9 cellular contexts compared by ENCODE assay signal in the genomic region with DNA sequence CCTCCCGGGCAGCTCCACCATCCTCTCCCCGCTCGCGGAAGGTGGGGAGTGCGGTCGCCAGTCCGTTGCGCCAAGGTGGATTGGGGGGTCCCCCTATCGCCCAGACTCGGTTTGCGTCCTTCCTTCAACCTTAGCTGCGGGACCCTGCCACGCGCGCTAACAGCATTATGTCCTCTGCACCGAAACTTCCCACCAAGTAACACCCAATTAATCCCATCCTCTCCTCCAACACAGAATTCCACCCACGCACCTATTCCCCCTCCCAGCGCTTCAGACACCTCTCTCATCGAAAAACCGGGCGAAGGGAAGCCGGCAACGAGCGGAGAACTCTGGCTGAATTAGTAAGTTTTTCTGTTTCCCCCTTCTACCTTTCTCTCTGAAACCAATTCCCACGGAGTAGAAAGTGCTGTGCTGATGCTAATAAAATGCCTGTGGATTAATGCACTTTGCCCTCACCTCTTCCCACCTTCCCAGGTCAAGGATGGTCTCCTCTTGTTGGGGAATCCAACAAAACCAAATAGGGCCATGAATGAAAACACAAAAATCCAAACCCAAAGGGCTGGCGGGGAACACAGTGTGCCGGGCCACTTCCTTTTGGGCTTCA. TPM values are rescaled to one million over a fixed set of nuclear protein-coding genes. Genes with fewer than 3 reads are reported as not detected.
DNase-seq lines count a peak whose midpoint lies in the region; ATAC-seq, FAIRE-seq and TF ChIP-seq lines count a peak whose summit lies in the region.
"Had no signal": no experiment of that assay in that cellular context is flagged by ENCODE, and none has a peak within 500 bp of the region (broad histone marks: within the 10 kb centered on the region; RNA-seq: fewer than 3 reads in every experiment).

No MANE protein-coding gene starts in this region.

- CTCF ChIA-PET in MCF 10A (lab: Yijun Ruan, JAX) = interaction anchor here (0.6 to 5.8 kb wide), 11 partner anchors 8 to 795 kb away, joined by 3 to 57 read pairs (median 6); no protein-coding TSS in a partner anchor
- CTCF ChIA-PET in activated naive CD4-positive, alpha-beta T cell treated with anti-CD3 and anti-CD28 coated beads, Interleukin-2, amount 10 ng/mL, durations not matched to agents 7 days and 5 days (lab: Charles Lee) = interaction anchor here (0.8 to 2.0 kb wide), 6 partner anchors 10 to 89 kb away, joined by 3 to 15 read pairs (median 4); a partner anchor contains a TSS

- POLR2A ChIA-PET in MCF 10A (lab: Yijun Ruan, JAX) = interaction anchor here (1.0 to 5.2 kb wide), 7 partner anchors 11 to 1207 kb away, joined by 3 to 65 read pairs (median 5); a partner anchor contains a TSS

- H3K36me3 ChIP-seq in breast epithelium (no peaks in the 10 kb centered on the region), lung (ENCODE audit: control insufficient read depth in 2 of 2, insufficient read depth in 2 of 2, low read length in 2 of 2) (no peaks in the 10 kb centered on the region), urinary bladder (ENCODE audit: insufficient read depth) (no peaks in the 10 kb centered on the region)

- FAIRE-seq in D721Med (lab: Jason Lieb, UNC) = no peak

- H3K27ac Mint-ChIP-seq in MCF 10A (ENCODE audit: low read depth, unreplicated experiment) = no peak overlapping the region
- H3K27ac Mint-ChIP-seq in activated naive CD4-positive, alpha-beta T cell treated with anti-CD3 and anti-CD28 coated beads, Interleukin-2, amount 10 ng/mL, durations not matched to agents 7 days and 5 days = peak overlapping the region; percentile 71

- no peaks in the 10 kb centered on the region for H3K27me3 Mint-ChIP-seq in MCF 10A (ENCODE audit: insufficient read depth, unreplicated experiment)
- peaks cover 100% of the 10 kb centered on the region for H3K27me3 Mint-ChIP-seq in activated naive CD4-positive, alpha-beta T cell treated with anti-CD3 and anti-CD28 coated beads, Interleukin-2, amount 10 ng/mL, durations not matched to agents 7 days and 5 days

- BruUV-seq in MCF 10A (replicated peaks; lab: Mats Ljungman, UMichigan) = no TSS peak

- H3K27me3 ChIP-seq in breast epithelium = peaks cover 7 to 56% of the 10 kb centered on the region in 2 donors
- no peaks in the 10 kb centered on the region for H3K27me3 ChIP-seq in lung (ENCODE audit: control insufficient read depth, insufficient read depth)

- ATAC-seq in lung (ENCODE audit: insufficient read depth, low FRiP score) = no peak

- H3K4me3 ChIP-seq in breast epithelium (peak overlapping the region; percentile 68 to 80 (median 75)), lung (peak overlapping the region; percentile 16), urinary bladder (ENCODE audit: low read depth, low read length) (peak overlapping the region; percentile 56)

- H3K4me1 ChIP-seq in breast epithelium = peaks cover 5 to 9% of the 10 kb centered on the region in 2 donors
- peaks cover 0 to 20% of the 10 kb centered on the region in 2 donors for H3K4me1 ChIP-seq in lung (ENCODE audit: control insufficient read depth in 2 of 2, insufficient read depth in 2 of 2, low read length in 2 of 2)
- no peaks in the 10 kb centered on the region for H3K4me1 ChIP-seq in urinary bladder (ENCODE audit: insufficient read depth)

- H3K9me3 ChIP-seq in breast epithelium = no peaks in the 10 kb centered on the region
- H3K9me3 ChIP-seq in lung (ENCODE audit: control insufficient read depth in 2 of 2, insufficient read depth in 1 of 2, low read length in 1 of 2) = peaks cover 0 to 2% of the 10 kb centered on the region in 2 donors

- peaks cover 16% of the 10 kb centered on the region for H3K4me1 Mint-ChIP-seq in MCF 10A (ENCODE audit: insufficient read depth, unreplicated experiment)
- peaks cover 27% of the 10 kb centered on the region for H3K4me1 Mint-ChIP-seq in activated naive CD4-positive, alpha-beta T cell treated with anti-CD3 and anti-CD28 coated beads, Interleukin-2, amount 10 ng/mL, durations not matched to agents 7 days and 5 days

- TF ChIP-seq CTCF in breast epithelium (IDR thresholded peaks at IDR 0.05) (no peak), MCF 10A (IDR thresholded peaks at IDR 0.05; ENCODE audit: unreplicated experiment) (no peak), lung (IDR thresholded peaks at IDR 0.05; ENCODE audit: control extremely low read depth, extremely low read depth) (no peak), D721Med (IDR thresholded peaks at IDR 0.05; ENCODE audit: insufficient read depth, missing control alignments) (no peak)

- DNase-seq in breast epithelium (ENCODE audit: low spot score in 2 of 2) (peak; percentile 23 to 51), MCF 10A (ENCODE audit: unreplicated experiment) (no peak), lung (ENCODE audit: low spot score) (no peak), DMS114 treated with DMSO at 0.1 percent for 48 hours (lab: John Stamatoyannopoulos, UW; ENCODE audit: unreplicated experiment) (no peak), D721Med (ENCODE audit: insufficient read length, low spot score) (no peak)
- no peak for DNase-seq in activated naive CD4-positive, alpha-beta T cell treated with anti-CD3 and anti-CD28 coated beads, Interleukin-2, amount 10 ng/mL, durations not matched to agents 7 days and 5 days
- DNase-seq in stimulated activated CD4-positive, alpha-beta T cell treated with anti-CD3 and anti-CD28 coated beads, Interleukin-4, amount 100 ng/mL, for 4 hours = no peak

- WGBS in lung, 2 donors = 2 to 10% methylated on average over 27 of the region's 27 CpGs
- WGBS in urinary bladder = 1% methylated on average over 27 of the region's 27 CpGs

- no peaks in the 10 kb centered on the region for H3K36me3 Mint-ChIP-seq in MCF 10A (ENCODE audit: insufficient read depth, unreplicated experiment)
- peaks cover 1% of the 10 kb centered on the region for H3K36me3 Mint-ChIP-seq in activated naive CD4-positive, alpha-beta T cell treated with anti-CD3 and anti-CD28 coated beads, Interleukin-2, amount 10 ng/mL, durations not matched to agents 7 days and 5 days

- peak overlapping the region; percentile 95 to 96 for H3K27ac ChIP-seq in breast epithelium
- H3K27ac ChIP-seq in lung (ENCODE audit: low read depth in 1 of 2, low read length in 1 of 2) = peak overlapping the region in 1 of 2 donors; percentile 62
- peak overlapping the region; percentile 94 for H3K27ac ChIP-seq in urinary bladder (ENCODE audit: low read depth)

- H3K4me3 Mint-ChIP-seq in MCF 10A (ENCODE audit: unreplicated experiment) = no peak overlapping the region
- H3K4me3 Mint-ChIP-seq in activated naive CD4-positive, alpha-beta T cell treated with anti-CD3 and anti-CD28 coated beads, Interleukin-2, amount 10 ng/mL, durations not matched to agents 7 days and 5 days = peak overlapping the region; percentile 54

- no peak for TF ChIP-seq POLR2A in breast epithelium (IDR thresholded peaks at IDR 0.05)

- intact Hi-C loops in breast epithelium (cut with DNase I; ENCODE audit: low total_unique reads) (loop anchor here (10.0 kb wide), 1 partner anchor 947 kb away; a partner anchor contains a TSS), MCF 10A (cut with micrococcal nuclease) (no loop called here)

- H3K9me3 Mint-ChIP-seq in MCF 10A (ENCODE audit: unreplicated experiment) = no peaks in the 10 kb centered on the region
- peaks cover 1% of the 10 kb centered on the region for H3K9me3 Mint-ChIP-seq in activated naive CD4-positive, alpha-beta T cell treated with anti-CD3 and anti-CD28 coated beads, Interleukin-2, amount 10 ng/mL, durations not matched to agents 7 days and 5 days

RNA-seq across cellular contexts. Expression of a gene that starts 0.9 kb away (rescaled TPM):
- total RNA-seq in breast epithelium (1 to 10 TPM; 4.5 to 6.4 (median 4.6) TPM), MCF 10A (2022) (8.2 and 14.0 TPM in 2 replicates), lung (10 to 100 TPM; 10.3 to 10.7 TPM), urinary bladder (9.0 TPM)
- polyA plus RNA-seq in lung (1 to 10 TPM; 1.9 to 2.3 TPM), urinary bladder (11.4 TPM)
- total RNA-seq: T-helper 1 cell treated with Interleukin-12 subunit alpha and Interleukin-12 subunit beta and Interleukin-4 antibody, amounts not matched to agents 30 ng/mL and 1 ng/mL, for 36 hours had no signal

RNA-seq across cellular contexts. Expression of a gene that starts 3.9 kb away (rescaled TPM):
- total RNA-seq in breast epithelium = 10 to 100 TPM in 1 of 3 donors, 1 to 10 TPM in 2; 7.9 to 16.0 (median 9.0) TPM
- total RNA-seq in MCF 10A (2022) = 0.96 and 2.0 TPM in 2 replicates
- 1 to 10 TPM; 4.7 to 7.7 TPM for total RNA-seq in lung
- polyA plus RNA-seq in lung = under 1 TPM; 0.49 to 0.94 TPM
- 8.4 TPM for total RNA-seq in urinary bladder
- 4.4 TPM for polyA plus RNA-seq in urinary bladder
- total RNA-seq: T-helper 1 cell treated with Interleukin-12 subunit alpha and Interleukin-12 subunit beta and Interleukin-4 antibody, amounts not matched to agents 30 ng/mL and 1 ng/mL, for 36 hours had no signal

RNA-seq across cellular contexts. Expression of a gene that starts 5.0 kb away (rescaled TPM):
- total RNA-seq in breast epithelium (1 to 10 TPM; 4.6 to 8.8 (median 6.2) TPM), MCF 10A (2022) (0.29 and 0.44 TPM in 2 replicates), lung (1 to 10 TPM; 1.1 to 2.2 TPM), urinary bladder (3.7 TPM)
- polyA plus RNA-seq in lung (1 to 10 TPM; 1.0 to 1.7 TPM), urinary bladder (14.2 TPM)
- total RNA-seq: T-helper 1 cell treated with Interleukin-12 subunit alpha and Interleukin-12 subunit beta and Interleukin-4 antibody, amounts not matched to agents 30 ng/mL and 1 ng/mL, for 36 hours had no signal

RNA-seq across cellular contexts. Expression of a gene that starts 8.0 kb away (rescaled TPM):
- total RNA-seq in breast epithelium = 10 to 100 TPM; 11.5 to 48.7 (median 22.6) TPM
- total RNA-seq in MCF 10A (2022) = 7.4 and 8.8 TPM in 2 replicates
- total RNA-seq in lung = 10 to 100 TPM; 20.9 to 61.9 TPM
- 1 to 10 TPM; 9.2 to 9.5 TPM for polyA plus RNA-seq in lung
- total RNA-seq in urinary bladder = 12.5 TPM
- polyA plus RNA-seq in urinary bladder = 9.9 TPM
- total RNA-seq: T-helper 1 cell treated with Interleukin-12 subunit alpha and Interleukin-12 subunit beta and Interleukin-4 antibody, amounts not matched to agents 30 ng/mL and 1 ng/mL, for 36 hours had no signal

RNA-seq across cellular contexts. Expression of a gene that starts 13.9 kb away (rescaled TPM):
- total RNA-seq in breast epithelium = 10 to 100 TPM in 1 of 3 donors, 1 to 10 TPM in 2; 7.5 to 18.4 (median 9.0) TPM
- total RNA-seq in MCF 10A (2022) = 6.9 and 7.6 TPM in 2 replicates
- under 1 TPM; 0.11 to 0.46 TPM for total RNA-seq in lung
- under 1 TPM; 0.40 to 0.85 TPM for polyA plus RNA-seq in lung
- 19.8 TPM for total RNA-seq in urinary bladder
- polyA plus RNA-seq in urinary bladder = 20.5 TPM
- total RNA-seq: T-helper 1 cell treated with Interleukin-12 subunit alpha and Interleukin-12 subunit beta and Interleukin-4 antibody, amounts not matched to agents 30 ng/mL and 1 ng/mL, for 36 hours had no signal

Comparison
In these comparisons a context has a peak if more than half of its experiments do, and no peak if none do; other contexts are left out.
1. DNase-seq: peak in breast epithelium (2 of 2); none in MCF 10A (single experiment), activated naive CD4-positive, alpha-beta T cell treated with anti-CD3 and anti-CD28 coated beads, Interleukin-2, amount 10 ng/mL, durations not matched to agents 7 days and 5 days (single experiment), lung (single experiment), DMS114 treated with DMSO at 0.1 percent for 48 hours (single experiment), stimulated activated CD4-positive, alpha-beta T cell treated with anti-CD3 and anti-CD28 coated beads, Interleukin-4, amount 100 ng/mL, for 4 hours (0 of 2) and D721Med (single experiment).
2. H3K4me3 ChIP-seq: peak in every context shown above with its lines; median percentile 75 in breast epithelium; 56 in urinary bladder; 16 in lung.